Comparison of ENCODE assay signal across 8 cellular contexts in genomic region chr19:17933414-17934129, GRCh38. TPM values are rescaled to one million over a fixed set of nuclear protein-coding genes. Genes with fewer than 3 reads are reported as not detected.
DNase-seq lines count a peak whose midpoint lies in the region; ATAC-seq and TF ChIP-seq lines count a peak whose summit lies in the region.

No MANE protein-coding gene starts in this region.

- 28% methylated on average over 19 of the region's 19 CpGs for WGBS in esophagus muscularis mucosa

- H3K9me3 ChIP-seq in esophagus muscularis mucosa: no peaks in the 10 kb centered on the region

- H3K27me3 Mint-ChIP-seq in progenitor cell of endocrine pancreas: peaks cover 7% of the 10 kb centered on the region

- H3K27ac Mint-ChIP-seq in progenitor cell of endocrine pancreas: peak overlapping the region; percentile 98

- TF ChIP-seq EP300 in esophagus muscularis mucosa (IDR thresholded peaks at IDR 0.05): no peak

- DNase-seq in GM12865 (ENCODE audit: low read depth): no peak
- DNase-seq in RPMI7951 (ENCODE audit: low read depth): peak; percentile 39
- no peak for DNase-seq in esophagus muscularis mucosa (ENCODE audit: extremely low spot score)
- DNase-seq in progenitor cell of endocrine pancreas (ENCODE audit: low spot score, unreplicated experiment): no peak
- DNase-seq in COR-L47 (lab: John Stamatoyannopoulos, UW): no peak
- DNase-seq in islet precursor cell: no peak
- no peak for DNase-seq in GOT3 (lab: John Stamatoyannopoulos, UW)

- intact Hi-C loops in esophagus muscularis mucosa (cut with DNase I): loop anchor here (2.0 kb wide), 1 partner anchor 75 kb away; the partner anchor contains the start of gene RPL18A

- TF ChIP-seq CTCF in GM12865 (IDR thresholded peaks at IDR 0.05; ENCODE audit: insufficient read depth, low read depth, low read length, missing control alignments) (no peak), esophagus muscularis mucosa (IDR thresholded peaks at IDR 0.05) (no peak), progenitor cell of endocrine pancreas (IDR thresholded peaks at IDR 0.05; ENCODE audit: unreplicated experiment) (no peak)

- peak overlapping the region; percentile 100 for H3K4me3 ChIP-seq in GM12865 (ENCODE audit: low read depth, low read length)
- peak overlapping the region; percentile 85 to 96 (median 89) for H3K4me3 ChIP-seq in esophagus muscularis mucosa

- TF ChIP-seq POLR2A in esophagus muscularis mucosa (IDR thresholded peaks at IDR 0.05; ENCODE audit: low read depth): no peak

- no peak for ATAC-seq in HG03571 (IDR thresholded peaks at IDR 0.05; ENCODE audit: unreplicated experiment)

- H3K4me1 ChIP-seq in esophagus muscularis mucosa: peaks cover 19 to 26% (median 25%) of the 10 kb centered on the region in 4 donors

- H3K4me1 Mint-ChIP-seq in progenitor cell of endocrine pancreas (ENCODE audit: low read depth): peaks cover 11% of the 10 kb centered on the region

- H3K36me3 ChIP-seq in esophagus muscularis mucosa: peaks cover 2 to 34% (median 22%) of the 10 kb centered on the region in 4 donors

- H3K36me3 Mint-ChIP-seq in progenitor cell of endocrine pancreas (ENCODE audit: insufficient read depth): no peaks in the 10 kb centered on the region

- no peaks in the 10 kb centered on the region for H3K9me3 Mint-ChIP-seq in progenitor cell of endocrine pancreas (ENCODE audit: low read depth)

- peak overlapping the region in 3 of 4 donors; percentile 83 to 88 (median 86) for H3K27ac ChIP-seq in esophagus muscularis mucosa (replicated peaks in 1 of 4)

- peak overlapping the region; percentile 87 for H3K4me3 Mint-ChIP-seq in progenitor cell of endocrine pancreas (ENCODE audit: low read depth)

- peaks cover 0 to 6% (median 0%) of the 10 kb centered on the region in 4 donors for H3K27me3 ChIP-seq in esophagus muscularis mucosa

RNA-seq across cellular contexts. Expression of gene CCDC124, which starts 0.8 kb away (rescaled TPM):
- total RNA-seq in RPMI7951 (2014; rRNA removed; shearing (Covaris generic)): 54.3 and 56.7 TPM in 2 replicates
- 10 to 100 TPM; 51.2 to 97.4 (median 74.3) TPM for total RNA-seq in esophagus muscularis mucosa
- total RNA-seq in progenitor cell of endocrine pancreas: 80.2 and 84.3 TPM in 2 replicates

RNA-seq across cellular contexts. Expression of gene KCNN1, which starts 33.3 kb away (rescaled TPM):
- total RNA-seq in RPMI7951 (2014; rRNA removed; shearing (Covaris generic)): 0.20 TPM in 1 of 2 replicates, not detected in the other
- total RNA-seq in esophagus muscularis mucosa: under 1 TPM in 2 of 4 donors, not detected in 2; 0.17 to 0.23 TPM
- total RNA-seq in progenitor cell of endocrine pancreas: 19.6 and 20.3 TPM in 2 replicates

Comparison
In these comparisons a context has a peak if more than half of its experiments do, and no peak if none do; other contexts are left out.
1. RNA of gene KCNN1, which starts 33.3 kb away (total RNA-seq): 19.6 to 20.3 TPM in progenitor cell of endocrine pancreas; 0.17 to 0.23 TPM in esophagus muscularis mucosa and 0.20 TPM in RPMI7951; every median in the first group is over 10 times any median in the second.